14 cellular contexts compared by ENCODE assay signal in the genomic region with DNA sequence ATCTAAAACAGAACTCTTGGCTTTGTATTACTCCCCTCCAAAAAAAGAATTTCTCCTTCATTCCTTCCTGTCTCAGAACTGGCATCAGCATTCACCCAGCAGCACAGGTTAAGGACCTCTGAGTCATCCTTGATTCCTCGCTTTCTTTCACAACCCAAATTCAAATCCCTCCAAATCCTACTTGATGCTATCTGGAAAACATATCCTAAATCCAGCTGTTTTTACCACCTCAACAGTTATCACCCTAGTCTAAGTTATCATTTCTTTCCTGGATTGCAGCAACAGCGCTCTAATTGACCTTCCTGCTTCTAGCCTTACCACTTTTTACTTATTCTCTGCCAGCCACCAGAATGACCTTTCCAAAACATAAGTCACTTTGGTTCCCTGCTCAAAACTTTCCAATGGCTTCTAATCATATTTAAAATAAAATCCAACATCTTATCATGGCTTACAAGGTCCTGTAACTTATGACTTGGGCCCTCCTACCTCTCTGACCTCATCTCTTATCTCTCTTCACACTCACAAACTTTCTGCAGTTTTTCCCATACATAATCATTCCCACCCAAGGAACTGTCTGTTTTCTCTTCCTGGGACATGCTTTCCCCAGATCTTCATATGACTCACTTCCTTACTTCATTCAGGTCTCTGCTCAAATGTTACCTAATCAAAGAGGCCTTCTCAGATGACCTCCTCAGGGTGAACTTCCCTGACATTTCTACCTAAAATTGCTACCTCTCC.
DNase-seq lines count a peak whose midpoint lies in the region; ATAC-seq and TF ChIP-seq lines count a peak whose summit lies in the region.
"Had no signal": no experiment of that assay in that cellular context is flagged by ENCODE, and none has a peak within 500 bp of the region (broad histone marks: within the 10 kb centered on the region; RNA-seq: fewer than 3 reads in every experiment).

No MANE protein-coding gene starts in this region.

- no peak overlapping the region for H2BK20ac ChIP-seq in IMR-90 (ENCODE audit: low read depth, low read length)

- no peak overlapping the region for H2BK120ac ChIP-seq in IMR-90 (ENCODE audit: low read depth, low read length)

- H3K23ac ChIP-seq in IMR-90 (ENCODE audit: low read depth, low read length) = 0 out of 2 replicates have a peak overlapping the region, but pooled peaks have one; percentile 11

- H4K5ac ChIP-seq in IMR-90 (ENCODE audit: low read depth, low read length) = no peak overlapping the region

- WGBS in IMR-90 (ENCODE audit: extremely low coverage in 2 of 2, insufficient read length in 1 of 2), 2 experiments = 82% methylated on average over 2 of the region's 2 CpGs; no CpG with 5 or more reads in 1 of the 2 experiments
- WGBS in body of pancreas, 2 donors = 62 to 71% methylated on average over 2 of the region's 2 CpGs

- 0 out of 4 replicates have a peak overlapping the region, but pooled peaks of 1 of the 2 experiments have one; percentile 32 for H4K8ac ChIP-seq in IMR-90 (ENCODE audit: low read depth in 2 of 2, low read length in 2 of 2)

- H4K91ac ChIP-seq in IMR-90 (ENCODE audit: insufficient read depth, low read depth, low read length) = no peak overlapping the region

- H3K4me1 ChIP-seq in IMR-90 (ENCODE audit: control insufficient read depth, insufficient read depth, low read length) (peaks cover 2% of the 10 kb centered on the region; the same call in 1 of the 2 replicates), body of pancreas (peaks cover 11% of the 10 kb centered on the region)

- H3K36me3 ChIP-seq in IMR-90 (ENCODE audit: control insufficient read depth, insufficient read depth, low read length) (no peaks in the 10 kb centered on the region), body of pancreas (replicated peaks in 1 of 2; ENCODE audit: insufficient read depth in 1 of 2, low read depth in 2 of 2) (no peaks in the 10 kb centered on the region)
- H3K36me3 ChIP-seq: SJCRH30 had no signal

- H2AK9ac ChIP-seq in IMR-90 (replicated peaks; ENCODE audit: low read depth, low read length, poor library complexity) = no peak overlapping the region

- peaks cover 7% of the 10 kb centered on the region; the same call in 1 of the 2 replicates for H4K20me1 ChIP-seq in IMR-90 (ENCODE audit: insufficient read depth, low read length)

- ATAC-seq in IMR-90 (ENCODE audit: low read depth) (peak; percentile 53), body of pancreas (peak; percentile 59)
- ATAC-seq: HCT116 had no signal

- CTCF ChIA-PET in IMR-90 (lab: Yijun Ruan, JAX) = interaction anchor here (0.6 kb wide), 1 partner anchor 246 kb away, joined by 3 read pairs; no protein-coding TSS in a partner anchor

- POLR2A ChIA-PET in IMR-90 (lab: Charles Lee; ENCODE audit: unreplicated experiment) = no interaction called here

- in situ Hi-C loops in IMR-90 (cut with MboI; ENCODE audit: low sequenced_read_pairs) = no loop called here

- intact Hi-C loops in IMR-90 (cut with micrococcal nuclease) (no loop called here), body of pancreas (cut with DNase I) (no loop called here)

- no peak overlapping the region for H2BK5ac ChIP-seq in IMR-90 (ENCODE audit: low read depth, low read length, poor library complexity, severe bottlenecking)

- H3K18ac ChIP-seq in IMR-90 (ENCODE audit: low read depth, low read length) = no peak overlapping the region

- TF ChIP-seq RAD21 in IMR-90 (IDR thresholded peaks at IDR 0.05; ENCODE audit: low read length) = no peak

- H3K4ac ChIP-seq in IMR-90 (ENCODE audit: low read depth, low read length) = 0 out of 2 replicates have a peak overlapping the region, but pooled peaks have one; percentile 20

- no peak overlapping the region for H2AFZ ChIP-seq in IMR-90 (replicated peaks; ENCODE audit: low read length, poor library complexity)

- no peak overlapping the region for H2AK5ac ChIP-seq in IMR-90 (ENCODE audit: low read depth, low read length)

- H2BK15ac ChIP-seq in IMR-90 (ENCODE audit: low read depth, low read length) = no peak overlapping the region

- TF ChIP-seq POLR2A in IMR-90 (IDR thresholded peaks at IDR 0.05; ENCODE audit: low read depth, low read length) = no peak
- no peak for TF ChIP-seq POLR2A in body of pancreas (IDR thresholded peaks at IDR 0.05)

- no peak overlapping the region for H3K9ac ChIP-seq in IMR-90 (ENCODE audit: low read depth, low read length)

- H3K27ac ChIP-seq in IMR-90 (ENCODE audit: insufficient read depth, low read length) (no peak overlapping the region), body of pancreas (peak overlapping the region in 3 of 4 donors; percentile 0 to 42 (median 18)), coronary artery (no peak overlapping the region)
- H3K27ac ChIP-seq: SJCRH30 had no signal

- H3K9me3 ChIP-seq in IMR-90 (ENCODE audit: control insufficient read depth, insufficient read depth, low read length) (no peaks in the 10 kb centered on the region), body of pancreas (no peaks in the 10 kb centered on the region)
- H3K9me3 ChIP-seq: SJCRH30 had no signal

- no peak overlapping the region; the same call in 1 of the 2 replicates for H3K14ac ChIP-seq in IMR-90 (replicated peaks; ENCODE audit: low read depth, low read length)

- H3K4me3 ChIP-seq in IMR-90 (ENCODE audit: insufficient read depth, low read depth, low read length) (no peak overlapping the region), body of pancreas (no peak overlapping the region), coronary artery (no peak overlapping the region)
- H3K4me3 ChIP-seq: SJCRH30 had no signal

- TF ChIP-seq CTCF in IMR-90 (conservative IDR thresholded peaks at IDR 0.05; ENCODE audit: low read depth, low read length) = no peak
- TF ChIP-seq CTCF in body of pancreas (IDR thresholded peaks at IDR 0.05) = no peak
- TF ChIP-seq CTCF in coronary artery (IDR thresholded peaks at IDR 0.05) = no peak

- BruUV-seq in IMR-90 (replicated peaks; lab: Mats Ljungman, UMichigan) = no TSS peak

- H3K27me3 ChIP-seq in IMR-90 (ENCODE audit: control insufficient read depth, insufficient read depth, low read length) (no peaks in the 10 kb centered on the region), body of pancreas (no peaks in the 10 kb centered on the region)
- H3K27me3 ChIP-seq: SJCRH30 had no signal

- peak; percentile 3 for DNase-seq in CMK (ENCODE audit: low read depth)
- peak; percentile 82 for DNase-seq in IMR-90
- peak in 1 of 4 donors; percentile 5 for DNase-seq in body of pancreas
- DNase-seq in iris pigment epithelial cell (ENCODE audit: low read depth) = peak; percentile 84
- DNase-seq in stimulated activated CD4-positive, alpha-beta T cell treated with anti-CD3 and anti-CD28 coated beads, Interleukin-2, amount 100 ng/mL, for 48 hours = no peak
- DNase-seq in NK-92 treated with Interleukin-12 subunit alpha and Interleukin-12 subunit beta, amount 100 ng/mL, for 24 hours (lab: John Stamatoyannopoulos, UW) = no peak
- no peak for DNase-seq in coronary artery (ENCODE audit: low spot score)
- DNase-seq in C1 segment of cervical spinal cord (lab: John Stamatoyannopoulos, UW) = no peak
- DNase-seq: activated CD4-positive, alpha-beta T cell treated with anti-CD3 and anti-CD28 coated beads for 1 hour; Calu3; NCI-H345; small intestine had no signal

- no peak overlapping the region for H3K4me2 ChIP-seq in IMR-90 (ENCODE audit: low read depth, low read length)

- H3K79me1 ChIP-seq in IMR-90 (ENCODE audit: low read depth in 1 of 2, low read length in 2 of 2) = peaks cover 5 to 11% of the 10 kb centered on the region in 2 experiments; a peak in 3 of 4 replicates

- H3K9me1 ChIP-seq in IMR-90 (ENCODE audit: insufficient read depth, low read length) = peaks cover 3% of the 10 kb centered on the region; the same call in 1 of the 2 replicates

- H3K56ac ChIP-seq in IMR-90 (ENCODE audit: extremely low read depth, insufficient read depth, low read length) = no peak overlapping the region

- dilution Hi-C loops in IMR-90 (cut with HindIII; ENCODE audit: low sequenced_read_pairs, unreplicated experiment) = no loop called here

TF ChIP-seq in IMR-90, 13 proteins besides CTCF, POLR2A, EP300 and RAD21:
- TF ChIP-seq BHLHE40 (IDR thresholded peaks at IDR 0.05; ENCODE audit: low read depth, low read length) = no peak
- TF ChIP-seq CEBPB (IDR thresholded peaks at IDR 0.05; ENCODE audit: low read depth, low read length) = peak; percentile 80
- TF ChIP-seq FOS (IDR thresholded peaks at IDR 0.05; ENCODE audit: low read depth, low read length) = 0 out of 2 replicates have a peak, but pooled peaks have one; percentile 29
TF ChIP-seq in IMR-90: peak in this region for 2.

Comparison
In these comparisons a context has a peak if more than half of its experiments do, and no peak if none do; other contexts are left out.
1. DNase-seq: peak in CMK (single experiment), IMR-90 (single experiment) and iris pigment epithelial cell (single experiment); none in stimulated activated CD4-positive, alpha-beta T cell treated with anti-CD3 and anti-CD28 coated beads, Interleukin-2, amount 100 ng/mL, for 48 hours (0 of 2), NK-92 treated with Interleukin-12 subunit alpha and Interleukin-12 subunit beta, amount 100 ng/mL, for 24 hours (single experiment), coronary artery (single experiment) and C1 segment of cervical spinal cord (0 of 14).
2. H3K27ac ChIP-seq: peak in body of pancreas (3 of 4); none in IMR-90 (single experiment) and coronary artery (0 of 2).